1 cellular context compared by ENCODE assay signal in the genomic region with DNA sequence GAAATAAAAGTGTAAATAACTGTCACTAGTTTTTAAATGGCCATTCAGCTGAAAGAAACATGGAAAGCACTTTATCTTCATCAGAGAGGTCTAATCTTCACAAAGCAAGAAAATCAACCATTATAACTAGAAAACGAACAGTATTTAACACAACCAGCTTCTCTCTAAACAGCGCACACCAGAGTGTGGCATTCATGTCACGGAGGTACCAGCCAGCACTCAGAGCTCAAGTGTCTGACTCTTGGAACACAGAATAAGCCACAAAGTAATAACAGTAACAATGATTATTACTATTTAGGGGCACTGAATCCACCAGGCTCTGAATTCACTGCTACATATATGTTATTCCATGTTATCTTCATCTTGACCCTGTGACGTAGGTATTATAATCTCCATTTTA.
TF ChIP-seq lines count a peak whose summit lies in the region.

No MANE protein-coding gene starts in this region.

TF ChIP-seq in WTC11, 78 proteins besides CTCF, POLR2A, EP300 and RAD21:
- TF ChIP-seq, protein P1, sequence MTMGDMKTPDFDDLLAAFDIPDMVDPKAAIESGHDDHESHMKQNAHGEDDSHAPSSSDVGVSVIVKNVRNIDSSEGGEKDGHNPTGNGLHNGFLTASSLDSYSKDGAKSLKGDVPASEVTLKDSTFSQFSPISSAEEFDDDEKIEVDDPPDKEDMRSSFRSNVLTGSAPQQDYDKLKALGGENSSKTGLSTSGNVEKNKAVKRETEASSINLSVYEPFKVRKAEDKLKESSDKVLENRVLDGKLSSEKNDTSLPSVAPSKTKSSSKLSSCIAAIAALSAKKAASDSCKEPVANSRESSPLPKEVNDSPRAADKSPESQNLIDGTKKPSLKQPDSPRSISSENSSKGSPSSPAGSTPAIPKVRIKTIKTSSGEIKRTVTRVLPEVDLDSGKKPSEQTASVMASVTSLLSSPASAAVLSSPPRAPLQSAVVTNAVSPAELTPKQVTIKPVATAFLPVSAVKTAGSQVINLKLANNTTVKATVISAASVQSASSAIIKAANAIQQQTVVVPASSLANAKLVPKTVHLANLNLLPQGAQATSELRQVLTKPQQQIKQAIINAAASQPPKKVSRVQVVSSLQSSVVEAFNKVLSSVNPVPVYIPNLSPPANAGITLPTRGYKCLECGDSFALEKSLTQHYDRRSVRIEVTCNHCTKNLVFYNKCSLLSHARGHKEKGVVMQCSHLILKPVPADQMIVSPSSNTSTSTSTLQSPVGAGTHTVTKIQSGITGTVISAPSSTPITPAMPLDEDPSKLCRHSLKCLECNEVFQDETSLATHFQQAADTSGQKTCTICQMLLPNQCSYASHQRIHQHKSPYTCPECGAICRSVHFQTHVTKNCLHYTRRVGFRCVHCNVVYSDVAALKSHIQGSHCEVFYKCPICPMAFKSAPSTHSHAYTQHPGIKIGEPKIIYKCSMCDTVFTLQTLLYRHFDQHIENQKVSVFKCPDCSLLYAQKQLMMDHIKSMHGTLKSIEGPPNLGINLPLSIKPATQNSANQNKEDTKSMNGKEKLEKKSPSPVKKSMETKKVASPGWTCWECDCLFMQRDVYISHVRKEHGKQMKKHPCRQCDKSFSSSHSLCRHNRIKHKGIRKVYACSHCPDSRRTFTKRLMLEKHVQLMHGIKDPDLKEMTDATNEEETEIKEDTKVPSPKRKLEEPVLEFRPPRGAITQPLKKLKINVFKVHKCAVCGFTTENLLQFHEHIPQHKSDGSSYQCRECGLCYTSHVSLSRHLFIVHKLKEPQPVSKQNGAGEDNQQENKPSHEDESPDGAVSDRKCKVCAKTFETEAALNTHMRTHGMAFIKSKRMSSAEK (CRISPR knock-in tag; IDR thresholded peaks at IDR 0.05; ENCODE audit: borderline replicate concordance) = no peak
- TF ChIP-seq, protein P2, sequence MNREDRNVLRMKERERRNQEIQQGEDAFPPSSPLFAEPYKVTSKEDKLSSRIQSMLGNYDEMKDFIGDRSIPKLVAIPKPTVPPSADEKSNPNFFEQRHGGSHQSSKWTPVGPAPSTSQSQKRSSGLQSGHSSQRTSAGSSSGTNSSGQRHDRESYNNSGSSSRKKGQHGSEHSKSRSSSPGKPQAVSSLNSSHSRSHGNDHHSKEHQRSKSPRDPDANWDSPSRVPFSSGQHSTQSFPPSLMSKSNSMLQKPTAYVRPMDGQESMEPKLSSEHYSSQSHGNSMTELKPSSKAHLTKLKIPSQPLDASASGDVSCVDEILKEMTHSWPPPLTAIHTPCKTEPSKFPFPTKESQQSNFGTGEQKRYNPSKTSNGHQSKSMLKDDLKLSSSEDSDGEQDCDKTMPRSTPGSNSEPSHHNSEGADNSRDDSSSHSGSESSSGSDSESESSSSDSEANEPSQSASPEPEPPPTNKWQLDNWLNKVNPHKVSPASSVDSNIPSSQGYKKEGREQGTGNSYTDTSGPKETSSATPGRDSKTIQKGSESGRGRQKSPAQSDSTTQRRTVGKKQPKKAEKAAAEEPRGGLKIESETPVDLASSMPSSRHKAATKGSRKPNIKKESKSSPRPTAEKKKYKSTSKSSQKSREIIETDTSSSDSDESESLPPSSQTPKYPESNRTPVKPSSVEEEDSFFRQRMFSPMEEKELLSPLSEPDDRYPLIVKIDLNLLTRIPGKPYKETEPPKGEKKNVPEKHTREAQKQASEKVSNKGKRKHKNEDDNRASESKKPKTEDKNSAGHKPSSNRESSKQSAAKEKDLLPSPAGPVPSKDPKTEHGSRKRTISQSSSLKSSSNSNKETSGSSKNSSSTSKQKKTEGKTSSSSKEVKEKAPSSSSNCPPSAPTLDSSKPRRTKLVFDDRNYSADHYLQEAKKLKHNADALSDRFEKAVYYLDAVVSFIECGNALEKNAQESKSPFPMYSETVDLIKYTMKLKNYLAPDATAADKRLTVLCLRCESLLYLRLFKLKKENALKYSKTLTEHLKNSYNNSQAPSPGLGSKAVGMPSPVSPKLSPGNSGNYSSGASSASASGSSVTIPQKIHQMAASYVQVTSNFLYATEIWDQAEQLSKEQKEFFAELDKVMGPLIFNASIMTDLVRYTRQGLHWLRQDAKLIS (CRISPR knock-in tag; IDR thresholded peaks at IDR 0.05; ENCODE audit: borderline replicate concordance) = no peak
- TF ChIP-seq MLX (CRISPR knock-in tag; IDR thresholded peaks at IDR 0.05) (no peak), SP1 (CRISPR knock-in tag; conservative IDR thresholded peaks at IDR 0.05) (no peak), TCF7 (CRISPR knock-in tag; IDR thresholded peaks at IDR 0.05; ENCODE audit: low read depth) (no peak), NFE2L1 (CRISPR knock-in tag; IDR thresholded peaks at IDR 0.05) (no peak), ARID4B (CRISPR knock-in tag; IDR thresholded peaks at IDR 0.05; ENCODE audit: borderline replicate concordance) (no peak), CREB1 (CRISPR knock-in tag; IDR thresholded peaks at IDR 0.05) (no peak), MYBL2 (CRISPR knock-in tag; IDR thresholded peaks at IDR 0.05) (no peak)
- TF ChIP-seq, protein P3, sequence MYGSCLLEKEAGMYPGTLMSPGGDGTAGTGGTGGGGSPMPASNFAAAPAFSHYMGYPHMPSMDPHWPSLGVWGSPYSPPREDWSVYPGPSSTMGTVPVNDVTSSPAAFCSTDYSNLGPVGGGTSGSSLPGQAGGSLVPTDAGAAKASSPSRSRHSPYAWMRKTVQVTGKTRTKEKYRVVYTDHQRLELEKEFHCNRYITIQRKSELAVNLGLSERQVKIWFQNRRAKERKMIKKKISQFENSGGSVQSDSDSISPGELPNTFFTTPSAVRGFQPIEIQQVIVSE (CRISPR knock-in tag; IDR thresholded peaks at IDR 0.05; ENCODE audit: borderline replicate concordance) = no peak
- TF ChIP-seq, protein P4, sequence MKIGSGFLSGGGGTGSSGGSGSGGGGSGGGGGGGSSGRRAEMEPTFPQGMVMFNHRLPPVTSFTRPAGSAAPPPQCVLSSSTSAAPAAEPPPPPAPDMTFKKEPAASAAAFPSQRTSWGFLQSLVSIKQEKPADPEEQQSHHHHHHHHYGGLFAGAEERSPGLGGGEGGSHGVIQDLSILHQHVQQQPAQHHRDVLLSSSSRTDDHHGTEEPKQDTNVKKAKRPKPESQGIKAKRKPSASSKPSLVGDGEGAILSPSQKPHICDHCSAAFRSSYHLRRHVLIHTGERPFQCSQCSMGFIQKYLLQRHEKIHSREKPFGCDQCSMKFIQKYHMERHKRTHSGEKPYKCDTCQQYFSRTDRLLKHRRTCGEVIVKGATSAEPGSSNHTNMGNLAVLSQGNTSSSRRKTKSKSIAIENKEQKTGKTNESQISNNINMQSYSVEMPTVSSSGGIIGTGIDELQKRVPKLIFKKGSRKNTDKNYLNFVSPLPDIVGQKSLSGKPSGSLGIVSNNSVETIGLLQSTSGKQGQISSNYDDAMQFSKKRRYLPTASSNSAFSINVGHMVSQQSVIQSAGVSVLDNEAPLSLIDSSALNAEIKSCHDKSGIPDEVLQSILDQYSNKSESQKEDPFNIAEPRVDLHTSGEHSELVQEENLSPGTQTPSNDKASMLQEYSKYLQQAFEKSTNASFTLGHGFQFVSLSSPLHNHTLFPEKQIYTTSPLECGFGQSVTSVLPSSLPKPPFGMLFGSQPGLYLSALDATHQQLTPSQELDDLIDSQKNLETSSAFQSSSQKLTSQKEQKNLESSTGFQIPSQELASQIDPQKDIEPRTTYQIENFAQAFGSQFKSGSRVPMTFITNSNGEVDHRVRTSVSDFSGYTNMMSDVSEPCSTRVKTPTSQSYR (CRISPR knock-in tag; IDR thresholded peaks at IDR 0.05) = no peak
- TF ChIP-seq, protein P5, sequence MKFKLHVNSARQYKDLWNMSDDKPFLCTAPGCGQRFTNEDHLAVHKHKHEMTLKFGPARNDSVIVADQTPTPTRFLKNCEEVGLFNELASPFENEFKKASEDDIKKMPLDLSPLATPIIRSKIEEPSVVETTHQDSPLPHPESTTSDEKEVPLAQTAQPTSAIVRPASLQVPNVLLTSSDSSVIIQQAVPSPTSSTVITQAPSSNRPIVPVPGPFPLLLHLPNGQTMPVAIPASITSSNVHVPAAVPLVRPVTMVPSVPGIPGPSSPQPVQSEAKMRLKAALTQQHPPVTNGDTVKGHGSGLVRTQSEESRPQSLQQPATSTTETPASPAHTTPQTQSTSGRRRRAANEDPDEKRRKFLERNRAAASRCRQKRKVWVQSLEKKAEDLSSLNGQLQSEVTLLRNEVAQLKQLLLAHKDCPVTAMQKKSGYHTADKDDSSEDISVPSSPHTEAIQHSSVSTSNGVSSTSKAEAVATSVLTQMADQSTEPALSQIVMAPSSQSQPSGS (CRISPR knock-in tag; IDR thresholded peaks at IDR 0.05; ENCODE audit: borderline replicate concordance, low read depth) = no peak
